ENCODE assay signal across 8 cellular contexts in genomic region chr9:70418822-70419545, GRCh38. TPM values are rescaled to one million over a fixed set of nuclear protein-coding genes. Genes with fewer than 3 reads are reported as not detected.
DNase-seq lines count a peak whose midpoint lies in the region; ATAC-seq and TF ChIP-seq lines count a peak whose summit lies in the region.

No MANE protein-coding gene starts in this region.

- ATAC-seq in GM19351 (IDR thresholded peaks at IDR 0.05; ENCODE audit: unreplicated experiment) = peak; percentile 46
- peak; percentile 38 for ATAC-seq in HG03469 (IDR thresholded peaks at IDR 0.05; ENCODE audit: unreplicated experiment)

- H3K4me1 ChIP-seq in BLaER1 (peaks cover 53% of the 10 kb centered on the region), liver (ENCODE audit: control insufficient read depth in 4 of 4, insufficient read depth in 4 of 4, low read length in 3 of 4) (peaks cover 5 to 51% (median 17%) of the 10 kb centered on the region in 4 donors)

- H3K27ac ChIP-seq in BLaER1 = peak overlapping the region; percentile 99
- peak overlapping the region; percentile 100 for H3K27ac ChIP-seq in liver (ENCODE audit: low read depth in 1 of 2, low read length in 2 of 2)

- H3K4me3 ChIP-seq in BLaER1 (peak overlapping the region; percentile 70), liver (ENCODE audit: low read depth in 1 of 3, low read length in 3 of 3) (peak overlapping the region in 2 of 3 donors; percentile 40 to 55)

- peaks cover 55% of the 10 kb centered on the region for H3K4me1 Mint-ChIP-seq in dendritic cell treated with granulocyte-macrophage colony-stimulating factor and Interleukin-4, amounts not matched to agents 40 ng/mL and 50 ng/mL, for 4 days (ENCODE audit: low read depth)

- H3K27me3 ChIP-seq in BLaER1 = no peaks in the 10 kb centered on the region
- no peaks in the 10 kb centered on the region for H3K27me3 ChIP-seq in liver (ENCODE audit: control insufficient read depth in 4 of 4, insufficient read depth in 4 of 4, low read length in 3 of 4)

- no peak for TF ChIP-seq CTCF in liver (IDR thresholded peaks at IDR 0.05; ENCODE audit: low read depth, low read length, missing input control)

- no peaks in the 10 kb centered on the region for H3K9me3 Mint-ChIP-seq in dendritic cell treated with granulocyte-macrophage colony-stimulating factor and Interleukin-4, amounts not matched to agents 40 ng/mL and 50 ng/mL, for 4 days

- peak overlapping the region; percentile 96 for H3K27ac Mint-ChIP-seq in dendritic cell treated with granulocyte-macrophage colony-stimulating factor and Interleukin-4, amounts not matched to agents 40 ng/mL and 50 ng/mL, for 4 days

- H3K36me3 ChIP-seq in BLaER1 = no peaks in the 10 kb centered on the region
- H3K36me3 ChIP-seq in liver (ENCODE audit: control insufficient read depth in 4 of 4, insufficient read depth in 3 of 4, low read depth in 1 of 4, low read length in 3 of 4) = no peaks in the 10 kb centered on the region

- under 1% methylated on average over 65 of the region's 65 CpGs for WGBS in liver

- no peaks in the 10 kb centered on the region for H3K27me3 Mint-ChIP-seq in dendritic cell treated with granulocyte-macrophage colony-stimulating factor and Interleukin-4, amounts not matched to agents 40 ng/mL and 50 ng/mL, for 4 days

- DNase-seq in NCI-H69 (lab: John Stamatoyannopoulos, UW) = peak; percentile 98
- DNase-seq in activated CD4-positive, alpha-beta T cell treated with anti-CD3 and anti-CD28 coated beads, Interleukin-2, amount 50 U/mL, for 1 hour = peak; percentile 77
- peak; percentile 89 for DNase-seq in stimulated activated CD4-positive, alpha-beta T cell treated with anti-CD3 and anti-CD28 coated beads, Interleukin-4, amount 100 ng/mL, for 1 hour

- peak in 1 of 2 donors; percentile 35 for TF ChIP-seq RAD21 in liver (IDR thresholded peaks at IDR 0.05)

- H3K4me2 ChIP-seq in BLaER1 = peak overlapping the region; percentile 82

- peak overlapping the region; percentile 92 for H3K4me3 Mint-ChIP-seq in dendritic cell treated with granulocyte-macrophage colony-stimulating factor and Interleukin-4, amounts not matched to agents 40 ng/mL and 50 ng/mL, for 4 days

- H3K9ac ChIP-seq in BLaER1 (peak overlapping the region; percentile 96), liver (ENCODE audit: low read depth in 1 of 2, low read length in 2 of 2) (peak overlapping the region; percentile 50 to 92)

- no peaks in the 10 kb centered on the region for H4K20me1 ChIP-seq in BLaER1

- H3K9me3 ChIP-seq in BLaER1 (no peaks in the 10 kb centered on the region), liver (ENCODE audit: control insufficient read depth in 4 of 4, low read length in 3 of 4) (no peaks in the 10 kb centered on the region)

- H3K36me3 Mint-ChIP-seq in dendritic cell treated with granulocyte-macrophage colony-stimulating factor and Interleukin-4, amounts not matched to agents 40 ng/mL and 50 ng/mL, for 4 days (ENCODE audit: low read depth) = peaks cover 7% of the 10 kb centered on the region

- intact Hi-C loops in dendritic cell treated with granulocyte-macrophage colony-stimulating factor and Interleukin-4, amounts not matched to agents 40 ng/mL and 50 ng/mL, for 4 days (cut with micrococcal nuclease) = loop anchor here (10.0 kb wide), 2 partner anchors 46 to 1496 kb away; partner anchors contain the start of genes ABHD17B and C9orf85

TF ChIP-seq in liver, 16 proteins besides CTCF, POLR2A, EP300 and RAD21:
- TF ChIP-seq TAF1 (conservative IDR thresholded peaks at IDR 0.05) (peak; percentile 38), FOXA1 (IDR thresholded peaks at IDR 0.05) (peak; percentile 55), ZBTB33 (IDR thresholded peaks at IDR 0.05) (no peak), HNF4A (conservative IDR thresholded peaks at IDR 0.05) (peak; percentile 77 to 92), NR2F2 (IDR thresholded peaks at IDR 0.05) (peak; percentile 83), SP1 (IDR thresholded peaks at IDR 0.05) (peak; percentile 98), JUND (IDR thresholded peaks at IDR 0.05) (peak in 1 of 2 donors; percentile 60), EGR1 (IDR thresholded peaks at IDR 0.05; ENCODE audit: low read depth in 2 of 2) (peak; percentile 96 to 98), FOXA2 (IDR thresholded peaks at IDR 0.05) (no peak), ATF3 (IDR thresholded peaks at IDR 0.05) (peak; percentile 65), YY1 (IDR thresholded peaks at IDR 0.05) (peak; percentile 69), MAX (IDR thresholded peaks at IDR 0.05) (peak; percentile 26), HNF4G (IDR thresholded peaks at IDR 0.05) (peak; percentile 79), GABPA (IDR thresholded peaks at IDR 0.05 in 1 of 2, conservative IDR thresholded peaks at IDR 0.05 in 1 of 2) (peak in 1 of 2 donors; percentile 18), RXRA (IDR thresholded peaks at IDR 0.05) (peak; percentile 92 to 98), REST (IDR thresholded peaks at IDR 0.05) (peak; percentile 40)

RNA-seq across cellular contexts. Expression of gene KLF9, which starts 4.5 kb away (rescaled TPM):
- total RNA-seq in liver = 10 to 100 TPM in 1 of 2 donors, 1 to 10 TPM in 1; 2.2 to 77.0 TPM
- 10 to 100 TPM; 15.0 to 18.4 TPM for polyA plus RNA-seq in liver

Comparison
In these comparisons a context has a peak if more than half of its experiments do, and no peak if none do; other contexts are left out.
1. Peak in every context shown above with its lines: DNase-seq, ATAC-seq, H3K4me3 ChIP-seq and H3K27ac ChIP-seq.